In the genomic region with DNA sequence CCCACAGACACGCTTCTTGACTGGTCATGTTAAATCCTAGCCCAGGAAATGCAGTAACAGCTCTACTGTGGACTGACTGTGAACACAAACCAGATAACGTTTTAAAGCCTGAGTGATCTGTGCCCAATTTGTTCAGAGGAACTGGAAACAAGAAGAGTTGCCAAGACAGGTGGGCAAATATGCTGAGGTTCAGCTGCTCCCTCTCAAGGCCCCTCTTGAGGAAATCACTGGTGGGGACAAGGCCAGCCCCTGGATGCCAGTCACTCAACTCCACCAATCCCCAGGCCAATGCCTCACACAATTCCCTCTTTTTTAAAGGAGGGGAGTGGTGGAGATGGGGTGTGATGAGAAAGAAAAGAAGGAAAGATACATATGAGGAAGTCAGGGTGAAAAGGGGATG, we compare ENCODE assay signal across 6 cellular contexts.
"Had no signal": no experiment of that assay in that cellular context is flagged by ENCODE, and none has a peak within 500 bp of the region (broad histone marks: within the 10 kb centered on the region; RNA-seq: fewer than 3 reads in every experiment).

No MANE protein-coding gene starts in this region.

- H3K4me3 ChIP-seq: K562 had no signal

- H3K4me1 Mint-ChIP-seq: IgD-negative memory B cell had no signal

- H3K27ac Mint-ChIP-seq: IgD-negative memory B cell had no signal

- H3K27ac ChIP-seq: HL-60 had no signal

- DNase-seq: IMR-90, KBM-7 had no signal

- H3K36me3 Mint-ChIP-seq: IgD-negative memory B cell had no signal

- H3K4me3 Mint-ChIP-seq: IgD-negative memory B cell had no signal

- H3K9me3 Mint-ChIP-seq: IgD-negative memory B cell had no signal

- H3K27me3 Mint-ChIP-seq: IgD-negative memory B cell had no signal

- FAIRE-seq: HTR-8/SVneo, K562 had no signal

- ATAC-seq: K562 had no signal
